Comparison of ENCODE assay signal across 7 cellular contexts in genomic region chr7:43572516-43573049, GRCh38. TPM values are rescaled to one million over a fixed set of nuclear protein-coding genes. Genes with fewer than 3 reads are reported as not detected.
A peak's percentile ranks its signal among the peaks of the same experiment; 100 is the strongest.
DNase-seq lines count a peak whose midpoint lies in the region; ATAC-seq, FAIRE-seq and TF ChIP-seq lines count a peak whose summit lies in the region.

No MANE protein-coding gene starts in this region.

- TF ChIP-seq CTCF in MM.1S (IDR thresholded peaks at IDR 0.05; ENCODE audit: low read length): no peak
- no peak for TF ChIP-seq CTCF in keratinocyte (optimal IDR thresholded peaks at IDR 0.05 in 1 of 3, IDR thresholded peaks at IDR 0.05 in 1 of 3, conservative IDR thresholded peaks at IDR 0.05 in 1 of 3; ENCODE audit: extremely low read depth in 1 of 3, insufficient read depth in 2 of 3, low read length in 3 of 3)
- no peak for TF ChIP-seq CTCF in mesothelial cell of epicardium (IDR thresholded peaks at IDR 0.05; ENCODE audit: unreplicated experiment)

- H2AFZ ChIP-seq in MM.1S (ENCODE audit: low read length) (no peak overlapping the region), keratinocyte (ENCODE audit: control insufficient read depth, low read length) (no peak overlapping the region)

- H3K4me1 ChIP-seq in MM.1S (ENCODE audit: low read length) (peaks cover 21% of the 10 kb centered on the region), adipocyte (ENCODE audit: control insufficient read depth, insufficient read depth, low read length) (peaks cover 14% of the 10 kb centered on the region), keratinocyte (ENCODE audit: control insufficient read depth, extremely low read depth, insufficient read depth, low read length) (peaks cover 49% of the 10 kb centered on the region)

- H3K27ac ChIP-seq in MM.1S (ENCODE audit: low read length) (no peak overlapping the region), keratinocyte (ENCODE audit: control insufficient read depth, insufficient read depth, low read length) (peak overlapping the region; percentile 80)

- H3K4me3 ChIP-seq in MM.1S (ENCODE audit: low read length): no peak overlapping the region
- peak overlapping the region; percentile 41 for H3K4me3 ChIP-seq in adipocyte (ENCODE audit: low read length)
- no peak overlapping the region for H3K4me3 ChIP-seq in keratinocyte (ENCODE audit: control insufficient read depth in 2 of 3, extremely low read depth in 1 of 3, insufficient read depth in 2 of 3, low read depth in 1 of 3, low read length in 3 of 3)

- H3K9me3 Mint-ChIP-seq in mesothelial cell of epicardium: peaks cover under 1% of the 10 kb centered on the region

- H3K9me3 ChIP-seq in MM.1S (replicated peaks; ENCODE audit: insufficient read depth, low read length) (no peaks in the 10 kb centered on the region), adipocyte (ENCODE audit: control insufficient read depth, low read length) (no peaks in the 10 kb centered on the region), keratinocyte (ENCODE audit: control insufficient read depth, low read depth, low read length) (no peaks in the 10 kb centered on the region)

- peak; percentile 98 for FAIRE-seq in keratinocyte (lab: Jason Lieb, UNC)

- H3K36me3 ChIP-seq in MM.1S (replicated peaks; ENCODE audit: insufficient read depth, low read length) (no peaks in the 10 kb centered on the region), adipocyte (ENCODE audit: control insufficient read depth, insufficient read depth, low read length, severe bottlenecking) (no peaks in the 10 kb centered on the region), keratinocyte (ENCODE audit: control insufficient read depth in 2 of 2, extremely low read depth in 1 of 2, insufficient read depth in 2 of 2, low read length in 2 of 2) (no peaks in the 10 kb centered on the region)

- H3K4me3 Mint-ChIP-seq in mesothelial cell of epicardium: no peak overlapping the region

- DNase-seq in MM.1S (peak; percentile 81), adipocyte (ENCODE audit: low read depth) (peak; percentile 93), keratinocyte (ENCODE audit: low read depth, low spot score) (peak; percentile 81), NCI-H524 (lab: John Stamatoyannopoulos, UW) (no peak), mesothelial cell of epicardium (ENCODE audit: low spot score in 2 of 2, unreplicated experiment in 2 of 2) (no peak)

- H3K9me2 ChIP-seq in MM.1S (replicated peaks; ENCODE audit: insufficient read depth, low read length): no peaks in the 10 kb centered on the region

- peaks cover 10% of the 10 kb centered on the region for H3F3A ChIP-seq in MM.1S (ENCODE audit: insufficient read depth, low read length)

- no peaks in the 10 kb centered on the region for H3K79me2 ChIP-seq in MM.1S (ENCODE audit: low read length)
- H3K79me2 ChIP-seq in keratinocyte (ENCODE audit: control insufficient read depth, insufficient read depth, low read length): no peaks in the 10 kb centered on the region

- no peaks in the 10 kb centered on the region for H3K27me3 ChIP-seq in MM.1S (replicated peaks; ENCODE audit: insufficient read depth, low read length)
- no peaks in the 10 kb centered on the region for H3K27me3 ChIP-seq in adipocyte (replicated peaks; ENCODE audit: control insufficient read depth, insufficient read depth, low read length)
- no peaks in the 10 kb centered on the region for H3K27me3 ChIP-seq in keratinocyte (ENCODE audit: control insufficient read depth, extremely low read depth, insufficient read depth, low read length)

- no peaks in the 10 kb centered on the region for H4K20me1 ChIP-seq in MM.1S (ENCODE audit: insufficient read depth, low read length)
- H4K20me1 ChIP-seq in keratinocyte (ENCODE audit: control insufficient read depth, extremely low read depth, insufficient read depth, low read length): no peaks in the 10 kb centered on the region

- H3K27me3 Mint-ChIP-seq in mesothelial cell of epicardium (ENCODE audit: low read depth): no peaks in the 10 kb centered on the region

- H3K27ac Mint-ChIP-seq in mesothelial cell of epicardium: no peak overlapping the region

- H3K36me3 Mint-ChIP-seq in mesothelial cell of epicardium: no peaks in the 10 kb centered on the region

- H3K4me2 ChIP-seq in MM.1S (ENCODE audit: low read depth, low read length) (no peak overlapping the region), keratinocyte (ENCODE audit: control insufficient read depth, extremely low read depth, insufficient read depth, low read depth, low read length) (no peak overlapping the region)

- peaks cover 7% of the 10 kb centered on the region for H3K4me1 Mint-ChIP-seq in mesothelial cell of epicardium

- ATAC-seq in GM19043 (IDR thresholded peaks at IDR 0.05; ENCODE audit: low read depth, unreplicated experiment): peak; percentile 42
- ATAC-seq in GM21619 (IDR thresholded peaks at IDR 0.05; ENCODE audit: unreplicated experiment): no peak

- H3K9me1 ChIP-seq in keratinocyte (ENCODE audit: control insufficient read depth, extremely low read depth, insufficient read depth, low read length): no peaks in the 10 kb centered on the region

- dilution Hi-C loops in keratinocyte (cut with MboI; ENCODE audit: extremely low pct_ligation_motif_present, low sequenced_read_pairs): no loop called here

- no peak overlapping the region for H3K9ac ChIP-seq in MM.1S (ENCODE audit: low read length)
- H3K9ac ChIP-seq in adipocyte (ENCODE audit: low read length): peak overlapping the region; percentile 73
- peak overlapping the region; percentile 29 for H3K9ac ChIP-seq in keratinocyte (ENCODE audit: control insufficient read depth, extremely low read depth, insufficient read depth, low read length)

RNA-seq across cellular contexts. Expression of gene STK17A, which starts 10.3 kb away (rescaled TPM):
- 33.6 to 81.3 TPM (median 46.1 TPM) in 3 replicates for polyA plus RNA-seq in keratinocyte
- polyA plus RNA-seq in keratinocyte (2011; ENCODE audit: low read depth): 30.4 TPM
- 46.4 and 88.3 TPM in 2 replicates for polyA plus RNA-seq in keratinocyte (2011; cell fraction: cytosol; rRNA removed)
- polyA plus RNA-seq in keratinocyte (2011; cell fraction: nucleus; rRNA removed): 43.9 and 57.0 TPM in 2 replicates
- 55.1 and 72.2 TPM in 2 replicates for polyA plus RNA-seq in keratinocyte (2012; ENCODE audit: low replicate concordance)
- 3.4 to 32.1 TPM (median 12.9 TPM) in 3 replicates for polyA minus RNA-seq in keratinocyte
- 39.1 TPM for polyA minus RNA-seq in keratinocyte (2011; cell fraction: cytosol; rRNA and poly(A)+ RNA removed)
- polyA minus RNA-seq in keratinocyte (2011; cell fraction: nucleus; rRNA and poly(A)+ RNA removed): 15.8 and 31.2 TPM in 2 replicates
- total RNA-seq in mesothelial cell of epicardium: 7.8 to 9.5 TPM (median 9.3 TPM) in 3 replicates

Comparison
In these comparisons a context has a peak if more than half of its experiments do, and no peak if none do; other contexts are left out.
1. DNase-seq: peak in MM.1S (single experiment), adipocyte (single experiment) and keratinocyte (single experiment); none in NCI-H524 (0 of 2) and mesothelial cell of epicardium (0 of 2).